1 cellular context compared by ENCODE assay signal in genomic region chr5:75566710-75567309, GRCh38.
TF ChIP-seq lines count a peak whose summit lies in the region.

No MANE protein-coding gene starts in this region.

TF ChIP-seq in SK-N-SH, 30 proteins besides CTCF, POLR2A, EP300 and RAD21 (continued from another document):
- TF ChIP-seq, protein P1, sequence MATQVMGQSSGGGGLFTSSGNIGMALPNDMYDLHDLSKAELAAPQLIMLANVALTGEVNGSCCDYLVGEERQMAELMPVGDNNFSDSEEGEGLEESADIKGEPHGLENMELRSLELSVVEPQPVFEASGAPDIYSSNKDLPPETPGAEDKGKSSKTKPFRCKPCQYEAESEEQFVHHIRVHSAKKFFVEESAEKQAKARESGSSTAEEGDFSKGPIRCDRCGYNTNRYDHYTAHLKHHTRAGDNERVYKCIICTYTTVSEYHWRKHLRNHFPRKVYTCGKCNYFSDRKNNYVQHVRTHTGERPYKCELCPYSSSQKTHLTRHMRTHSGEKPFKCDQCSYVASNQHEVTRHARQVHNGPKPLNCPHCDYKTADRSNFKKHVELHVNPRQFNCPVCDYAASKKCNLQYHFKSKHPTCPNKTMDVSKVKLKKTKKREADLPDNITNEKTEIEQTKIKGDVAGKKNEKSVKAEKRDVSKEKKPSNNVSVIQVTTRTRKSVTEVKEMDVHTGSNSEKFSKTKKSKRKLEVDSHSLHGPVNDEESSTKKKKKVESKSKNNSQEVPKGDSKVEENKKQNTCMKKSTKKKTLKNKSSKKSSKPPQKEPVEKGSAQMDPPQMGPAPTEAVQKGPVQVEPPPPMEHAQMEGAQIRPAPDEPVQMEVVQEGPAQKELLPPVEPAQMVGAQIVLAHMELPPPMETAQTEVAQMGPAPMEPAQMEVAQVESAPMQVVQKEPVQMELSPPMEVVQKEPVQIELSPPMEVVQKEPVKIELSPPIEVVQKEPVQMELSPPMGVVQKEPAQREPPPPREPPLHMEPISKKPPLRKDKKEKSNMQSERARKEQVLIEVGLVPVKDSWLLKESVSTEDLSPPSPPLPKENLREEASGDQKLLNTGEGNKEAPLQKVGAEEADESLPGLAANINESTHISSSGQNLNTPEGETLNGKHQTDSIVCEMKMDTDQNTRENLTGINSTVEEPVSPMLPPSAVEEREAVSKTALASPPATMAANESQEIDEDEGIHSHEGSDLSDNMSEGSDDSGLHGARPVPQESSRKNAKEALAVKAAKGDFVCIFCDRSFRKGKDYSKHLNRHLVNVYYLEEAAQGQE (IDR thresholded peaks at IDR 0.05; ENCODE audit: low read depth, low read length): no peak
- TF ChIP-seq, protein P2, sequence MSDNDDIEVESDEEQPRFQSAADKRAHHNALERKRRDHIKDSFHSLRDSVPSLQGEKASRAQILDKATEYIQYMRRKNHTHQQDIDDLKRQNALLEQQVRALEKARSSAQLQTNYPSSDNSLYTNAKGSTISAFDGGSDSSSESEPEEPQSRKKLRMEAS (IDR thresholded peaks at IDR 0.05; ENCODE audit: low read depth): peak; percentile 69; the same call in 1 of the 2 replicates
- peak; percentile 43; the same call in 1 of the 2 replicates for TF ChIP-seq SIN3A (IDR thresholded peaks at IDR 0.05; ENCODE audit: borderline replicate concordance, low read depth, low read length)
- TF ChIP-seq RXRA (IDR thresholded peaks at IDR 0.05; ENCODE audit: borderline replicate concordance, low read depth): peak; percentile 89; the same call in 1 of the 2 replicates
- peak; percentile 90 for TF ChIP-seq NFIC (IDR thresholded peaks at IDR 0.05; ENCODE audit: borderline replicate concordance)
- 0 out of 2 replicates have a peak, but pooled peaks have one; percentile 26 for TF ChIP-seq TAF1 (IDR thresholded peaks at IDR 0.05; ENCODE audit: borderline replicate concordance, low read depth, low read length)
- TF ChIP-seq GATA2 (CRISPR knock-in tag; IDR thresholded peaks at IDR 0.05): no peak
- peak; percentile 62; the same call in 1 of the 2 replicates for TF ChIP-seq YY1 (IDR thresholded peaks at IDR 0.05; ENCODE audit: low read depth)
- no peak for TF ChIP-seq SMC3 (IDR thresholded peaks at IDR 0.05; ENCODE audit: low read depth, low read length)
- no peak for TF ChIP-seq USF2 (IDR thresholded peaks at IDR 0.05; ENCODE audit: borderline replicate concordance, low read depth, low read length)
- TF ChIP-seq PBX3 (IDR thresholded peaks at IDR 0.05): peak; percentile 94
- 0 out of 2 replicates have a peak, but pooled peaks have one; percentile 29 for TF ChIP-seq FOXM1 (IDR thresholded peaks at IDR 0.05; ENCODE audit: low read depth)
- TF ChIP-seq FOSL2 (IDR thresholded peaks at IDR 0.05; ENCODE audit: borderline replicate concordance, low read depth): peak; percentile 95
